ENCODE assay signal across 20 cellular contexts in the genomic region with DNA sequence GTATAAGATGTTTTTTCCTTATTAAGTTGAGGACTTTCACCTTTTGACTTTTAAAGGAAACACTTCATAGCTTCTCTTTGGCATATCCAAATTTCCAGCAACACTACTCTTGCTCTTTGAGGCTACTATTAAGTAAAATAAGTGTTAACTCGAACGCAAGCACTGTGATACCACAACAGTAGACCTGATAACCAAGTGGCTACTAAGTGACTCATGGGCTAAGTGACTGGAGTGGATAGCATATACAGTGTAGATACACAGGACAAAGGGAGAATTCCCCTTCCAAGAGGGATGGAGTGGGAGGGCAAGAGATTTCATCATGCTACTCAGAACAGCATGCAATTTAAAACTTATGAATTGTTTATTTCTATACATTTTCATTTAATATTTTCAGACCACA. TPM values are rescaled to one million over a fixed set of nuclear protein-coding genes. Genes with fewer than 3 reads are reported as not detected.
"Had no signal": no experiment of that assay in that cellular context is flagged by ENCODE, and none has a peak within 500 bp of the region (broad histone marks: within the 10 kb centered on the region; RNA-seq: fewer than 3 reads in every experiment).

No MANE protein-coding gene starts in this region.

- DNase-seq: activated CD4-positive, alpha-beta T cell treated with anti-CD3 and anti-CD28 coated beads, Interleukin-2, amount 50 U/mL, for 48 hours; activated naive CD4-positive, alpha-beta T cell treated with anti-CD3 and anti-CD28 coated beads, Interleukin-2, amount 10 ng/mL, durations not matched to agents 7 days and 5 days; effector CD8-positive, alpha-beta T cell; heart left ventricle; kidney; stomach; T1000 had no signal

- H3K4me1 ChIP-seq: gastroesophageal sphincter, heart left ventricle, right atrium auricular region, stomach had no signal

- H3K4me1 Mint-ChIP-seq: neural crest cell had no signal

- H3K4me3 Mint-ChIP-seq: activated naive CD4-positive, alpha-beta T cell treated with anti-CD3 and anti-CD28 coated beads, Interleukin-2, amount 10 ng/mL, durations not matched to agents 7 days and 5 days; dendritic cell treated with granulocyte-macrophage colony-stimulating factor and Interleukin-4, amounts not matched to agents 40 ng/mL and 50 ng/mL, for 4 days; neural crest cell; type B pancreatic cell had no signal

- FAIRE-seq: kidney had no signal

- H3K36me3 ChIP-seq: cardiac muscle cell, gastroesophageal sphincter, heart left ventricle, right atrium auricular region, stomach had no signal

- H3K27me3 Mint-ChIP-seq: dendritic cell treated with granulocyte-macrophage colony-stimulating factor and Interleukin-4, amounts not matched to agents 40 ng/mL and 50 ng/mL, for 4 days had no signal

- H3K27ac Mint-ChIP-seq: activated naive CD4-positive, alpha-beta T cell treated with anti-CD3 and anti-CD28 coated beads, Interleukin-2, amount 10 ng/mL, durations not matched to agents 7 days and 5 days; dendritic cell treated with granulocyte-macrophage colony-stimulating factor and Interleukin-4, amounts not matched to agents 40 ng/mL and 50 ng/mL, for 4 days; progenitor cell of endocrine pancreas; type B pancreatic cell had no signal

- H3K9me3 ChIP-seq: gastroesophageal sphincter, heart left ventricle, right atrium auricular region, stomach had no signal

- H3K27ac ChIP-seq: cardiac muscle cell, gastroesophageal sphincter, heart left ventricle, right atrium auricular region, stomach had no signal

- ATAC-seq: activated CD4-positive, CD25-positive, alpha-beta regulatory T cell treated with anti-CD3 and anti-CD28 coated beads, Interleukin-2, amount 50 U/mL, for 24 hours; esophagus mucosa; gastroesophageal sphincter; heart left ventricle; left lobe of liver had no signal

- H3K9me3 Mint-ChIP-seq: activated naive CD4-positive, alpha-beta T cell treated with anti-CD3 and anti-CD28 coated beads, Interleukin-2, amount 10 ng/mL, durations not matched to agents 7 days and 5 days; dendritic cell treated with granulocyte-macrophage colony-stimulating factor and Interleukin-4, amounts not matched to agents 40 ng/mL and 50 ng/mL, for 4 days; neural crest cell; type B pancreatic cell had no signal

- H3K36me3 Mint-ChIP-seq: type B pancreatic cell had no signal

- H3K27me3 ChIP-seq: right atrium auricular region had no signal

- H3K4me3 ChIP-seq: cardiac muscle cell, gastroesophageal sphincter, heart left ventricle, right atrium auricular region, stomach had no signal

RNA-seq across cellular contexts. Expression of a gene that starts 9.7 kb away (rescaled TPM):
- total RNA-seq: chondrocyte, myocyte, osteoblast had no signal
